ENCODE assay signal across 1 cellular context in the genomic region with DNA sequence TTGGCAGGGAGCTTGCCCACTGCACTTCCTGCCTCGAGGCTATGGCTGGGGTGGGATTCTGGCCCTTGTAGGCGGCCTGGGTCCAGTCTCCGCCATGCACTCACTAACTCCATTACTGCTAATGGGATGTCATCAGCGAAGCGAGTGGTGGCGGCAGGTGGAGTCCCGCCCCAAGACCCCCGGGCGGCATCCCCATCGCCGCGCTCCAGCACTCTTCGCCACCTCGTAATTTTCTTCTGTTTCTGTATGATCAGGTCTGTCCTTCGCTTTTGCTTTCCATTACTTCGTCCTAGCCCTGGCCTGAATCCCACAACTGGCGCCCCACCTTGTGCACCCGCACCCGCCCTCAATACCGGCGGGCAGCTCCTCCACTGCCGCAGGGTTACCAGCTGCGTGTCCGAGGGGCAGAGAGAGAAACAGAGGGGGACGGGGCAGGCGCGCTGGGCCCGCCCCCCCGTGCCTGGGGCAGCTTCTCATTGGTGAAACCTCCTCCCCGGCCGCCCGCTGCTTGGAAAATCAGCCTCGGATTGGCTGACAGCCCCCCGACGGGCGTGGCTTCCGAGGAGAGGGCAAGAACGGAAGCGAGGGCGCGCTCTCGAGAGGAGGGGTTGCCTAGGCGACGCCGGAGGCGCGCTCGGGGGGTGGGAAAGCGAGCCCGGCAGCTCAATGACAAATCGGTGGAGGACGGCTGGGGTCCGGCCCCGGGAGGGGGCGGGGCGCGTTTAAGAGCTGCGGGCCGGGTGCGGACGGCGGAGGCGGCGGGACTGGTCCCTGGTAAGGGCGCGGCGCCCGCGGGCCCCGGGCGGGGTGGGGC.
TF ChIP-seq lines count a peak whose summit lies in the region.

A gene with protein sequence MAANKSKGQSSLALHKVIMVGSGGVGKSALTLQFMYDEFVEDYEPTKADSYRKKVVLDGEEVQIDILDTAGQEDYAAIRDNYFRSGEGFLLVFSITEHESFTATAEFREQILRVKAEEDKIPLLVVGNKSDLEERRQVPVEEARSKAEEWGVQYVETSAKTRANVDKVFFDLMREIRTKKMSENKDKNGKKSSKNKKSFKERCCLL (plus strand): TSS at position 646 of the 814 bp plus-strand sequence. CDS start 25,813 bp downstream, outside the sequence.

TF ChIP-seq in K562, 482 proteins besides CTCF, POLR2A, EP300 and RAD21 (continued from another document and continues in another):
- TF ChIP-seq, protein P1, sequence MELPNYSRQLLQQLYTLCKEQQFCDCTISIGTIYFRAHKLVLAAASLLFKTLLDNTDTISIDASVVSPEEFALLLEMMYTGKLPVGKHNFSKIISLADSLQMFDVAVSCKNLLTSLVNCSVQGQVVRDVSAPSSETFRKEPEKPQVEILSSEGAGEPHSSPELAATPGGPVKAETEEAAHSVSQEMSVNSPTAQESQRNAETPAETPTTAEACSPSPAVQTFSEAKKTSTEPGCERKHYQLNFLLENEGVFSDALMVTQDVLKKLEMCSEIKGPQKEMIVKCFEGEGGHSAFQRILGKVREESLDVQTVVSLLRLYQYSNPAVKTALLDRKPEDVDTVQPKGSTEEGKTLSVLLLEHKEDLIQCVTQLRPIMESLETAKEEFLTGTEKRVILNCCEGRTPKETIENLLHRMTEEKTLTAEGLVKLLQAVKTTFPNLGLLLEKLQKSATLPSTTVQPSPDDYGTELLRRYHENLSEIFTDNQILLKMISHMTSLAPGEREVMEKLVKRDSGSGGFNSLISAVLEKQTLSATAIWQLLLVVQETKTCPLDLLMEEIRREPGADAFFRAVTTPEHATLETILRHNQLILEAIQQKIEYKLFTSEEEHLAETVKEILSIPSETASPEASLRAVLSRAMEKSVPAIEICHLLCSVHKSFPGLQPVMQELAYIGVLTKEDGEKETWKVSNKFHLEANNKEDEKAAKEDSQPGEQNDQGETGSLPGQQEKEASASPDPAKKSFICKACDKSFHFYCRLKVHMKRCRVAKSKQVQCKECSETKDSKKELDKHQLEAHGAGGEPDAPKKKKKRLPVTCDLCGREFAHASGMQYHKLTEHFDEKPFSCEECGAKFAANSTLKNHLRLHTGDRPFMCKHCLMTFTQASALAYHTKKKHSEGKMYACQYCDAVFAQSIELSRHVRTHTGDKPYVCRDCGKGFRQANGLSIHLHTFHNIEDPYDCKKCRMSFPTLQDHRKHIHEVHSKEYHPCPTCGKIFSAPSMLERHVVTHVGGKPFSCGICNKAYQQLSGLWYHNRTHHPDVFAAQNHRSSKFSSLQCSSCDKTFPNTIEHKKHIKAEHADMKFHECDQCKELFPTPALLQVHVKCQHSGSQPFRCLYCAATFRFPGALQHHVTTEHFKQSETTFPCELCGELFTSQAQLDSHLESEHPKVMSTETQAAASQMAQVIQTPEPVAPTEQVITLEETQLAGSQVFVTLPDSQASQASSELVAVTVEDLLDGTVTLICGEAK (IDR thresholded peaks at IDR 0.05): peak; percentile 36; the same call in 1 of the 2 replicates
- TF ChIP-seq, protein P1 (CRISPR knock-in tag; IDR thresholded peaks at IDR 0.05): 0 out of 2 replicates have a peak, but pooled peaks have one; percentile 34
- TF ChIP-seq HMGN3 (IDR thresholded peaks at IDR 0.05; ENCODE audit: borderline replicate concordance, extremely low read depth, insufficient read length, low read depth, low read length) (peak; percentile 77), SP2 (IDR thresholded peaks at IDR 0.05; ENCODE audit: extremely low read depth, low read depth, low read length, poor library complexity, severe bottlenecking) (peak; percentile 60), TCF7 (IDR thresholded peaks at IDR 0.05; ENCODE audit: borderline replicate concordance) (no peak), TGIF2 (CRISPR knock-in tag; IDR thresholded peaks at IDR 0.05) (no peak), KDM5B (IDR thresholded peaks at IDR 0.05; ENCODE audit: insufficient replicate concordance, low read depth, low read length) (peak; percentile 53), CHD2 (IDR thresholded peaks at IDR 0.05; ENCODE audit: low read depth, low read length) (peak; percentile 58), RB1 (IDR thresholded peaks at IDR 0.05; ENCODE audit: low read depth) (peak; percentile 22; the same call in 1 of the 2 replicates), SUPT5H (IDR thresholded peaks at IDR 0.05) (peak; percentile 70), JUND (IDR thresholded peaks at IDR 0.05; ENCODE audit: borderline replicate concordance, low read depth, low read length) (0 out of 2 replicates have a peak, but pooled peaks have one; percentile 3), JUND (tag; IDR thresholded peaks at IDR 0.05; ENCODE audit: borderline replicate concordance, low read depth, low read length) (0 out of 3 replicates have a peak, but pooled peaks have one; percentile 3), CAMTA2 (CRISPR knock-in tag; conservative IDR thresholded peaks at IDR 0.05) (peak; percentile 92), ZNF384 (IDR thresholded peaks at IDR 0.05; ENCODE audit: low read depth, low read length) (no peak), NEUROD1 (IDR thresholded peaks at IDR 0.05; ENCODE audit: borderline replicate concordance, low read depth, low read length, partially characterized antibody) (peak; percentile 57), MBD2 (IDR thresholded peaks at IDR 0.05; ENCODE audit: borderline replicate concordance, low read depth) (peak; percentile 50; the same call in 1 of the 2 replicates), SRF (CRISPR knock-in tag; IDR thresholded peaks at IDR 0.05) (peak in 1 of 2 experiments; percentile 73; a peak in 2 of 4 replicates)
- TF ChIP-seq, protein P2, sequence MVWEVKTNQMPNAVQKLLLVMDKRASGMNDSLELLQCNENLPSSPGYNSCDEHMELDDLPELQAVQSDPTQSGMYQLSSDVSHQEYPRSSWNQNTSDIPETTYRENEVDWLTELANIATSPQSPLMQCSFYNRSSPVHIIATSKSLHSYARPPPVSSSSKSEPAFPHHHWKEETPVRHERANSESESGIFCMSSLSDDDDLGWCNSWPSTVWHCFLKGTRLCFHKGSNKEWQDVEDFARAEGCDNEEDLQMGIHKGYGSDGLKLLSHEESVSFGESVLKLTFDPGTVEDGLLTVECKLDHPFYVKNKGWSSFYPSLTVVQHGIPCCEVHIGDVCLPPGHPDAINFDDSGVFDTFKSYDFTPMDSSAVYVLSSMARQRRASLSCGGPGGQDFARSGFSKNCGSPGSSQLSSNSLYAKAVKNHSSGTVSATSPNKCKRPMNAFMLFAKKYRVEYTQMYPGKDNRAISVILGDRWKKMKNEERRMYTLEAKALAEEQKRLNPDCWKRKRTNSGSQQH (CRISPR knock-in tag; IDR thresholded peaks at IDR 0.05): 0 out of 2 replicates have a peak, but pooled peaks have one; percentile 11
- TF ChIP-seq, protein P3, sequence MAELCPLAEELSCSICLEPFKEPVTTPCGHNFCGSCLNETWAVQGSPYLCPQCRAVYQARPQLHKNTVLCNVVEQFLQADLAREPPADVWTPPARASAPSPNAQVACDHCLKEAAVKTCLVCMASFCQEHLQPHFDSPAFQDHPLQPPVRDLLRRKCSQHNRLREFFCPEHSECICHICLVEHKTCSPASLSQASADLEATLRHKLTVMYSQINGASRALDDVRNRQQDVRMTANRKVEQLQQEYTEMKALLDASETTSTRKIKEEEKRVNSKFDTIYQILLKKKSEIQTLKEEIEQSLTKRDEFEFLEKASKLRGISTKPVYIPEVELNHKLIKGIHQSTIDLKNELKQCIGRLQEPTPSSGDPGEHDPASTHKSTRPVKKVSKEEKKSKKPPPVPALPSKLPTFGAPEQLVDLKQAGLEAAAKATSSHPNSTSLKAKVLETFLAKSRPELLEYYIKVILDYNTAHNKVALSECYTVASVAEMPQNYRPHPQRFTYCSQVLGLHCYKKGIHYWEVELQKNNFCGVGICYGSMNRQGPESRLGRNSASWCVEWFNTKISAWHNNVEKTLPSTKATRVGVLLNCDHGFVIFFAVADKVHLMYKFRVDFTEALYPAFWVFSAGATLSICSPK (IDR thresholded peaks at IDR 0.05; ENCODE audit: borderline replicate concordance): no peak
- TF ChIP-seq, protein P4, sequence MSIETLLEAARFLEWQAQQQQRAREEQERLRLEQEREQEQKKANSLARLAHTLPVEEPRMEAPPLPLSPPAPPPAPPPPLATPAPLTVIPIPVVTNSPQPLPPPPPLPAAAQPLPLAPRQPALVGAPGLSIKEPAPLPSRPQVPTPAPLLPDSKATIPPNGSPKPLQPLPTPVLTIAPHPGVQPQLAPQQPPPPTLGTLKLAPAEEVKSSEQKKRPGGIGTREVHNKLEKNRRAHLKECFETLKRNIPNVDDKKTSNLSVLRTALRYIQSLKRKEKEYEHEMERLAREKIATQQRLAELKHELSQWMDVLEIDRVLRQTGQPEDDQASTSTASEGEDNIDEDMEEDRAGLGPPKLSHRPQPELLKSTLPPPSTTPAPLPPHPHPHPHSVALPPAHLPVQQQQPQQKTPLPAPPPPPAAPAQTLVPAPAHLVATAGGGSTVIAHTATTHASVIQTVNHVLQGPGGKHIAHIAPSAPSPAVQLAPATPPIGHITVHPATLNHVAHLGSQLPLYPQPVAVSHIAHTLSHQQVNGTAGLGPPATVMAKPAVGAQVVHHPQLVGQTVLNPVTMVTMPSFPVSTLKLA (conservative IDR thresholded peaks at IDR 0.05): peak in 1 of 2 experiments; percentile 31; a peak in 2 of 4 replicates
- TF ChIP-seq, protein P5, sequence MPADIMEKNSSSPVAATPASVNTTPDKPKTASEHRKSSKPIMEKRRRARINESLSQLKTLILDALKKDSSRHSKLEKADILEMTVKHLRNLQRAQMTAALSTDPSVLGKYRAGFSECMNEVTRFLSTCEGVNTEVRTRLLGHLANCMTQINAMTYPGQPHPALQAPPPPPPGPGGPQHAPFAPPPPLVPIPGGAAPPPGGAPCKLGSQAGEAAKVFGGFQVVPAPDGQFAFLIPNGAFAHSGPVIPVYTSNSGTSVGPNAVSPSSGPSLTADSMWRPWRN (IDR thresholded peaks at IDR 0.05; ENCODE audit: low read depth): no peak
- TF ChIP-seq, protein P6, sequence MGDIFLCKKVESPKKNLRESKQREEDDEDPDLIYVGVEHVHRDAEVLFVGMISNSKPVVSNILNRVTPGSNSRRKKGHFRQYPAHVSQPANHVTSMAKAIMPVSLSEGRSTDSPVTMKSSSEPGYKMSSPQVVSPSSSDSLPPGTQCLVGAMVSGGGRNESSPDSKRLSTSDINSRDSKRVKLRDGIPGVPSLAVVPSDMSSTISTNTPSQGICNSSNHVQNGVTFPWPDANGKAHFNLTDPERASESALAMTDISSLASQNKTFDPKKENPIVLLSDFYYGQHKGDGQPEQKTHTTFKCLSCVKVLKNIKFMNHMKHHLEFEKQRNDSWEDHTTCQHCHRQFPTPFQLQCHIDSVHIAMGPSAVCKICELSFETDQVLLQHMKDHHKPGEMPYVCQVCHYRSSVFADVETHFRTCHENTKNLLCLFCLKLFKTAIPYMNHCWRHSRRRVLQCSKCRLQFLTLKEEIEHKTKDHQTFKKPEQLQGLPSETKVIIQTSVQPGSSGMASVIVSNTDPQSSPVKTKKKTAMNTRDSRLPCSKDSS (IDR thresholded peaks at IDR 0.05; ENCODE audit: low read depth, partially characterized antibody): no peak
- TF ChIP-seq, protein P7, sequence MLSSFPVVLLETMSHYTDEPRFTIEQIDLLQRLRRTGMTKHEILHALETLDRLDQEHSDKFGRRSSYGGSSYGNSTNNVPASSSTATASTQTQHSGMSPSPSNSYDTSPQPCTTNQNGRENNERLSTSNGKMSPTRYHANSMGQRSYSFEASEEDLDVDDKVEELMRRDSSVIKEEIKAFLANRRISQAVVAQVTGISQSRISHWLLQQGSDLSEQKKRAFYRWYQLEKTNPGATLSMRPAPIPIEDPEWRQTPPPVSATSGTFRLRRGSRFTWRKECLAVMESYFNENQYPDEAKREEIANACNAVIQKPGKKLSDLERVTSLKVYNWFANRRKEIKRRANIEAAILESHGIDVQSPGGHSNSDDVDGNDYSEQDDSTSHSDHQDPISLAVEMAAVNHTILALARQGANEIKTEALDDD (IDR thresholded peaks at IDR 0.05): no peak
- TF ChIP-seq, protein P8, sequence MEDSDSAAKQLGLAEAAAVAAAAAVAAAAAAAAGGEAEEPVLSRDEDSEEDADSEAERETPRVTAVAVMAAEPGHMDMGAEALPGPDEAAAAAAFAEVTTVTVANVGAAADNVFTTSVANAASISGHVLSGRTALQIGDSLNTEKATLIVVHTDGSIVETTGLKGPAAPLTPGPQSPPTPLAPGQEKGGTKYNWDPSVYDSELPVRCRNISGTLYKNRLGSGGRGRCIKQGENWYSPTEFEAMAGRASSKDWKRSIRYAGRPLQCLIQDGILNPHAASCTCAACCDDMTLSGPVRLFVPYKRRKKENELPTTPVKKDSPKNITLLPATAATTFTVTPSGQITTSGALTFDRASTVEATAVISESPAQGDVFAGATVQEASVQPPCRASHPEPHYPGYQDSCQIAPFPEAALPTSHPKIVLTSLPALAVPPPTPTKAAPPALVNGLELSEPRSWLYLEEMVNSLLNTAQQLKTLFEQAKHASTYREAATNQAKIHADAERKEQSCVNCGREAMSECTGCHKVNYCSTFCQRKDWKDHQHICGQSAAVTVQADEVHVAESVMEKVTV (CRISPR knock-in tag; IDR thresholded peaks at IDR 0.05): 0 out of 2 replicates have a peak, but pooled peaks have one; percentile 36
- TF ChIP-seq, protein P9, sequence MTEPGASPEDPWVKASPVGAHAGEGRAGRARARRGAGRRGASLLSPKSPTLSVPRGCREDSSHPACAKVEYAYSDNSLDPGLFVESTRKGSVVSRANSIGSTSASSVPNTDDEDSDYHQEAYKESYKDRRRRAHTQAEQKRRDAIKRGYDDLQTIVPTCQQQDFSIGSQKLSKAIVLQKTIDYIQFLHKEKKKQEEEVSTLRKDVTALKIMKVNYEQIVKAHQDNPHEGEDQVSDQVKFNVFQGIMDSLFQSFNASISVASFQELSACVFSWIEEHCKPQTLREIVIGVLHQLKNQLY (CRISPR knock-in tag; conservative IDR thresholded peaks at IDR 0.05): 0 out of 4 replicates have a peak, but pooled peaks of 1 of the 2 experiments have one; percentile 59
